Comparison of ENCODE assay signal across 8 cellular contexts in the genomic region with DNA sequence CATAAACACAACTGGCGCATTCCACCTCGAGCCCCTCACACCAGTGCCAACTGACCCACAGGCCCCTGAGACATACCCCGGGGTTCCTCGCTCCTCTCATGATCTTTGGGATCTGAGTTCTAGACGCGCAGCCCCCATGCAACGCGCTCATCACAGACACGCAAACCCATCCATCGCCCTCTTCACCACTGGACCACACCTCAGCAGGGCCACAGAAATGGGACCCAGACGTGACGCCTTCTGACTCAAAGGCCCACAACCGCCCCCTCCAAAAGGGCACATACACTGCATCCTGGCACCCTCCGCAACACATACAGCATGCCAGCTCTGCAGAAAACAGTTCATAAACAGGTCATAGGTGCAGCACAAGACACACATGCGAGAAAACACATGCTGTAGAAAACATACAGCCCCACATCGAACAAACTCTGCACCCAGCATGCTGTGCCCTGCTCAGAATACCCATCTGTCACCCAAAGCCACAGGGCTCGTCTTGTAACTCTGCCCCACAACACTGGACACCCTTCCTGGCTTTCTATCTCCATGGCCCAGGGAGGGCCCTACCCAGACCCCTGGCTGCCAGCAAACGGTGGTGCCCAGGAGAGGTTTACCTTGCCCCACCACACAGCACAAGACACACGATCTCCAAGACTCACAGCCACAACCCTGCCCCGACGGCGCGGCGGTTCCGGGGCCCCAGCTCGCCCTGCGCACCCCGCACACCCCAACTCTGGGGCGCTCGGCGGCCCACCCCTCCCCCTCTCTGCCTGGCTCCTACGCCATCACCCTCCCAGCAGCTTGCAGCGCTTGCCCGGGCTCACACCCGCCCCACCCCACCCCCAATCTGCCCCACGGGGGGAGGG. TPM values are rescaled to one million over a fixed set of nuclear protein-coding genes. Genes with fewer than 3 reads are reported as not detected.
DNase-seq lines count a peak whose midpoint lies in the region; ATAC-seq and TF ChIP-seq lines count a peak whose summit lies in the region.

No MANE protein-coding gene starts in this region.

- 27% methylated on average over 29 of the region's 36 CpGs; no CpG with 5 or more reads in 1 of the 2 donors for WGBS in transverse colon (ENCODE audit: low coverage in 1 of 2), 2 donors

- no TSS peak for BruUV-seq in PC-9 (replicated peaks; lab: Mats Ljungman, UMichigan)

- H3K9me3 ChIP-seq in PC-9 (ENCODE audit: insufficient read depth, low read depth) (no peaks in the 10 kb centered on the region), neural cell (ENCODE audit: low read length) (no peaks in the 10 kb centered on the region), transverse colon (no peaks in the 10 kb centered on the region)

- peak; percentile 7 for TF ChIP-seq POLR2A in transverse colon (IDR thresholded peaks at IDR 0.05)

- peak overlapping the region; percentile 98 for H3K9ac ChIP-seq in neural cell (ENCODE audit: low read length)

- DNase-seq in GM04504 (ENCODE audit: low read depth) (peak; percentile 10), PC-9 (peak in 1 of 2 experiments; percentile 45), fibroblast of the aortic adventitia (ENCODE audit: low read depth) (peak; percentile 49), transverse colon (peak; percentile 62), DMS114 treated with DMSO at 0.1 percent for 48 hours (lab: John Stamatoyannopoulos, UW; ENCODE audit: unreplicated experiment) (no peak)
- peak; percentile 57 for DNase-seq in activated effector memory CD4-positive, alpha-beta T cell treated with Interleukin-2 at 50 U/mL for 16 hours

- POLR2A ChIA-PET in PC-9 (lab: Charles Lee; ENCODE audit: unreplicated experiment), result interaction anchor here (0.6 to 1.1 kb wide), 6 partner anchors 11 to 418 kb away, joined by 3 to 26 read pairs (median 5); no protein-coding TSS in a partner anchor

- H3K4me1 ChIP-seq in PC-9 (replicated peaks; ENCODE audit: insufficient read depth) (peaks cover 37% of the 10 kb centered on the region), transverse colon (peaks cover 17 to 49% (median 33%) of the 10 kb centered on the region in 4 donors)

- no peaks in the 10 kb centered on the region for H3K9me2 ChIP-seq in PC-9 (ENCODE audit: insufficient read depth)
- no peaks in the 10 kb centered on the region for H3K9me2 ChIP-seq in neural cell (ENCODE audit: insufficient read depth, low read length)

- H4K20me1 ChIP-seq in PC-9 (ENCODE audit: insufficient read depth) (no peaks in the 10 kb centered on the region), neural cell (ENCODE audit: insufficient read depth) (no peaks in the 10 kb centered on the region)

- H3F3A ChIP-seq in PC-9 (ENCODE audit: insufficient read depth, low read depth), result peaks cover 14% of the 10 kb centered on the region; the same call in 1 of the 2 replicates
- no peaks in the 10 kb centered on the region for H3F3A ChIP-seq in neural cell (ENCODE audit: insufficient read depth, low read length, poor library complexity, severe bottlenecking)

- ATAC-seq in HG03432 (IDR thresholded peaks at IDR 0.05; ENCODE audit: unreplicated experiment), result no peak

- H3K4me3 ChIP-seq in PC-9 (peak overlapping the region; percentile 76), fibroblast of the aortic adventitia (ENCODE audit: low read depth, low read length) (peak overlapping the region; percentile 87), neural cell (ENCODE audit: low read length) (peak overlapping the region; percentile 91), transverse colon (peak overlapping the region; percentile 70 to 100 (median 94))

- H3K79me2 ChIP-seq in PC-9 (ENCODE audit: low read depth) (peaks cover 55% of the 10 kb centered on the region), neural cell (replicated peaks; ENCODE audit: insufficient read depth, low read length) (peaks cover 53% of the 10 kb centered on the region)

- peak overlapping the region; percentile 78 for H3K4me2 ChIP-seq in PC-9
- peak overlapping the region; percentile 94 for H3K4me2 ChIP-seq in neural cell (ENCODE audit: low read length)

- intact Hi-C loops in PC-9 (cut with micrococcal nuclease; ENCODE audit: unreplicated experiment), result no loop called here
- intact Hi-C loops in transverse colon (cut with DNase I; ENCODE audit: low total_unique reads), result no loop called here

- no peak for TF ChIP-seq RAD21 in neural cell (conservative IDR thresholded peaks at IDR 0.05)

- CTCF ChIA-PET in PC-9 (lab: Charles Lee), result interaction anchor here (0.9 kb wide), 1 partner anchor 264 kb away, joined by 5 read pairs; no protein-coding TSS in a partner anchor

- 0 out of 2 replicates have a peak overlapping the region, but pooled peaks have one; percentile 64 for H2AFZ ChIP-seq in PC-9
- H2AFZ ChIP-seq in neural cell (ENCODE audit: low read depth, low read length), result no peak overlapping the region

- H3K27ac ChIP-seq in PC-9, result no peak overlapping the region
- H3K27ac ChIP-seq in neural cell (ENCODE audit: low read length), result peak overlapping the region; percentile 97
- H3K27ac ChIP-seq in transverse colon, result peak overlapping the region; percentile 95 to 100 (median 99)

- TF ChIP-seq EP300 in neural cell (conservative IDR thresholded peaks at IDR 0.05; ENCODE audit: poor library complexity, severe bottlenecking) (peak; percentile 16), transverse colon (IDR thresholded peaks at IDR 0.05; ENCODE audit: low read depth) (no peak)

- H3K36me3 ChIP-seq in PC-9 (ENCODE audit: low read depth), result no peaks in the 10 kb centered on the region
- no peaks in the 10 kb centered on the region for H3K36me3 ChIP-seq in neural cell (ENCODE audit: insufficient read depth, low read length)
- H3K36me3 ChIP-seq in transverse colon, result no peaks in the 10 kb centered on the region

- no peak for TF ChIP-seq CTCF in PC-9 (conservative IDR thresholded peaks at IDR 0.05)
- no peak for TF ChIP-seq CTCF in fibroblast of the aortic adventitia (IDR thresholded peaks at IDR 0.05; ENCODE audit: insufficient read depth, low read length)
- TF ChIP-seq CTCF in neural cell (IDR thresholded peaks at IDR 0.05; ENCODE audit: poor library complexity, severe bottlenecking), result no peak
- TF ChIP-seq CTCF in transverse colon (IDR thresholded peaks at IDR 0.05), result peak in 1 of 5 experiments; percentile 17

- no peaks in the 10 kb centered on the region for H3K27me3 ChIP-seq in PC-9 (ENCODE audit: insufficient read depth, low read depth)
- no peaks in the 10 kb centered on the region for H3K27me3 ChIP-seq in neural cell (ENCODE audit: insufficient read depth, low read depth, low read length)
- no peaks in the 10 kb centered on the region for H3K27me3 ChIP-seq in transverse colon

- in situ Hi-C loops in transverse colon (cut with MboI; ENCODE audit: low pct_ligation_motif_present in 1 of 4, low pct_unique_long_range_greater_than_20kb in 1 of 4, low sequenced_read_pairs in 3 of 4), result no loop called here

TF ChIP-seq in neural cell, 6 proteins besides CTCF, POLR2A, EP300 and RAD21:
- no peak for TF ChIP-seq EZH2 (IDR thresholded peaks at IDR 0.05; ENCODE audit: borderline replicate concordance, insufficient read depth, low read length, poor library complexity, severe bottlenecking)
- peak; percentile 70 for TF ChIP-seq MXI1 (conservative IDR thresholded peaks at IDR 0.05; ENCODE audit: poor library complexity, severe bottlenecking)

RNA-seq across cellular contexts. Expression of a gene that starts 0.9 kb away (rescaled TPM):
- 50.6 and 54.0 TPM in 2 replicates for total RNA-seq in PC-9 (2021)
- 37.4 and 45.5 TPM in 2 replicates for total RNA-seq in fibroblast of the aortic adventitia (ENCODE audit: low replicate concordance)
- 8.0 and 9.2 TPM in 2 replicates for polyA plus RNA-seq in neural cell
- polyA minus RNA-seq in neural cell, result 19.2 and 20.3 TPM in 2 replicates
- 10 to 100 TPM; 18.3 to 48.6 (median 23.2) TPM for total RNA-seq in transverse colon

RNA-seq across cellular contexts. Expression of a gene that starts 2.7 kb away (rescaled TPM):
- total RNA-seq in PC-9 (2021), result not detected in 2 replicates
- not detected in 2 replicates for total RNA-seq in fibroblast of the aortic adventitia (ENCODE audit: low replicate concordance)
- not detected in 2 replicates for polyA plus RNA-seq in neural cell
- not detected in 2 replicates for polyA minus RNA-seq in neural cell
- not detected for total RNA-seq in transverse colon

RNA-seq across cellular contexts. Expression of a gene that starts 5.7 kb away (rescaled TPM):
- 149 and 166 TPM in 2 replicates for total RNA-seq in PC-9 (2021)
- 72.9 and 74.1 TPM in 2 replicates for total RNA-seq in fibroblast of the aortic adventitia (ENCODE audit: low replicate concordance)
- polyA plus RNA-seq in neural cell, result 9.1 and 22.6 TPM in 2 replicates
- polyA minus RNA-seq in neural cell, result 84.6 and 86.7 TPM in 2 replicates
- 100 to 1,000 TPM in 3 of 4 donors, 10 to 100 TPM in 1; 91.3 to 321 (median 127) TPM for total RNA-seq in transverse colon

RNA-seq across cellular contexts. Expression of a gene that starts 33.6 kb away (rescaled TPM):
- 31.9 and 53.4 TPM in 2 replicates for total RNA-seq in PC-9 (2021)
- 4.7 and 6.1 TPM in 2 replicates for total RNA-seq in fibroblast of the aortic adventitia (ENCODE audit: low replicate concordance)
- polyA plus RNA-seq in neural cell, result 17.9 and 18.2 TPM in 2 replicates
- 8.8 and 10.3 TPM in 2 replicates for polyA minus RNA-seq in neural cell
- 10 to 100 TPM in 1 of 4 donors, 1 to 10 TPM in 2, not detected in 1; 5.8 to 10.3 (median 8.9) TPM for total RNA-seq in transverse colon

RNA-seq across cellular contexts. Expression of a gene that starts 39.2 kb away (rescaled TPM):
- total RNA-seq in PC-9 (2021) (15.2 and 23.2 TPM in 2 replicates), fibroblast of the aortic adventitia (ENCODE audit: low replicate concordance) (0.36 and 1.7 TPM in 2 replicates), transverse colon (1 to 10 TPM in 3 of 4 donors, not detected in 1; 1.6 to 2.4 (median 1.9) TPM)
- 15.8 and 16.4 TPM in 2 replicates for polyA plus RNA-seq in neural cell
- 16.1 and 16.8 TPM in 2 replicates for polyA minus RNA-seq in neural cell
